Comparison of ENCODE assay signal across 10 cellular contexts in the genomic region with DNA sequence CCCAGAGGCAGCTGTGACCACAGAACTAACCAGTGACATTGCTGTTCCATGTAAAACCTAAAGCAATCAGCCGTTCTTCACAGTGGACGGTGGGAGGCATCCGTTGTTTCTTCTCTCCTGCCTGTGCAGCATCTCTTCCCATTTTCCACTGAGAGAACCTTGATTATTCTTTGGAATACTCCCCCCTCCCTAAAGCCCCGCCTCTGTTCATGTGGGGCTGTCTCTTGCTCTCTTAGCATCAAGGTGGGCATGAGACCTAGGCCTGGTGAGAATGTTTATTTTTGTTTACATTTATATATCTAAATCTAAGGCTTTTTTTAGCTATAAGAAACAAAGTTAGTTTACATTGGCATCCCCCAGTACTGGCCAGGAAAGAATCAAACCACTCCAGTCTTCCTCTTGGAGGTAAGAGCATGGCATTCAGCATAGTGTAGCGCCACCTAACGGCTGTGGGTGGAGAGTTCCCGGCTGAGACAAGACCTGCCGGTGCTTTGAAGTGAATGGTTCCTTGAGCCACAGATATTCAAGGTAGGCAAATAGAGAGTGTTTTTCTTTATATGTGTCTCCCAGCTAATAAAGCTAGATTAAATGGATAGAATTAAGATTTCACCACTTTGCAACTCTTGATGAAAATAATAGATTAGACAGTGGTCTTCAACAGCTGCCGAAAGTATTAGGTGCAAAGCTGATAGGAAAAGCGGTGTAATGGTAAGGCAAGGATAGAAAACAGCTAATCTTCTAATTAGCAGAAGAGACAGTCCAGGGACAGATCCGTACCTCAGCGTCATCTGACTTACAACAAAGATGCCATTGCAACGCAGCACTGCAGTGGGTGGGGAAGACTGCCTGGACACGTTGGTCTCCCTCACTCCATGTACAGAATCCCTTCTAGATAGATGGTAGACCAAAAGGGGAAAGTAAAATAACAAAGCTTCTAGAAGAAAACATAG.
DNase-seq lines count a peak whose midpoint lies in the region; ATAC-seq and TF ChIP-seq lines count a peak whose summit lies in the region.
"Had no signal": no experiment of that assay in that cellular context is flagged by ENCODE, and none has a peak within 500 bp of the region (broad histone marks: within the 10 kb centered on the region; RNA-seq: fewer than 3 reads in every experiment).

No MANE protein-coding gene starts in this region.

- intact Hi-C loops in right lobe of liver (cut with DNase I) (no loop called here), thyroid gland (cut with DNase I) (loop anchor here (5.0 to 10.0 kb wide), 2 partner anchors 595 to 1117 kb away; no protein-coding TSS in a partner anchor)

- no peak overlapping the region for H3K27ac ChIP-seq in RWPE1
- no peak overlapping the region for H3K27ac ChIP-seq in right lobe of liver
- H3K27ac ChIP-seq in thyroid gland, result no peak overlapping the region

- WGBS in right lobe of liver (ENCODE audit: insufficient coverage, low coverage, low lambda C conversion rate, missing lambda C conversion rate), result 62% methylated on average over 12 of the region's 14 CpGs
- 65 to 66% methylated on average over 14 of the region's 14 CpGs for WGBS in thyroid gland, 2 donors

- peaks cover 0 to 2% (median 0%) of the 10 kb centered on the region in 4 donors for H3K36me3 ChIP-seq in right lobe of liver
- peaks cover 29 to 44% of the 10 kb centered on the region in 2 donors for H3K36me3 ChIP-seq in thyroid gland

- peak; percentile 61 for DNase-seq in activated CD4-positive, alpha-beta T cell treated with anti-CD3 and anti-CD28 coated beads for 48 hours
- no peak for DNase-seq in activated CD4-positive, alpha-beta T cell treated with anti-CD3 and anti-CD28 coated beads for 1 hour
- DNase-seq in KBM-7, result peak; percentile 63
- DNase-seq in RWPE1 (ENCODE audit: low spot score), result peak; percentile 70
- DNase-seq in dermis microvascular lymphatic vessel endothelial cell (ENCODE audit: low read depth in 2 of 2), result peak; percentile 75 to 84
- DNase-seq in right lobe of liver, result peak; percentile 61 to 65 (median 62)
- DNase-seq in thyroid gland, result peak; percentile 82 to 89
- DNase-seq: activated naive CD8-positive, alpha-beta T cell treated with anti-CD3 and anti-CD28 coated beads, Interleukin-2, amount 10 ng/mL, durations not matched to agents 7 days and 5 days had no signal

- no peaks in the 10 kb centered on the region for H3K4me1 Mint-ChIP-seq in activated T-helper 17 cell treated with anti-CD3 and anti-CD28 coated beads, Interleukin-2, amount 50 U/mL, for 72 hours
- H3K4me1 Mint-ChIP-seq: activated naive CD8-positive, alpha-beta T cell treated with anti-CD3 and anti-CD28 coated beads, Interleukin-2, amount 10 ng/mL, durations not matched to agents 7 days and 5 days had no signal

- TF ChIP-seq POLR2A in right lobe of liver (IDR thresholded peaks at IDR 0.05) (no peak), thyroid gland (IDR thresholded peaks at IDR 0.05) (no peak)

- H3K9me3 ChIP-seq in right lobe of liver (no peaks in the 10 kb centered on the region), thyroid gland (no peaks in the 10 kb centered on the region)

- TF ChIP-seq CTCF in RWPE1 (conservative IDR thresholded peaks at IDR 0.05; ENCODE audit: low read depth) (peak; percentile 80), right lobe of liver (IDR thresholded peaks at IDR 0.05) (peak; percentile 75 to 92 (median 79)), thyroid gland (IDR thresholded peaks at IDR 0.05) (peak; percentile 74 to 85 (median 84))

- H3K27ac Mint-ChIP-seq in activated T-helper 17 cell treated with anti-CD3 and anti-CD28 coated beads, Interleukin-2, amount 50 U/mL, for 72 hours, result no peak overlapping the region
- H3K27ac Mint-ChIP-seq: activated naive CD8-positive, alpha-beta T cell treated with anti-CD3 and anti-CD28 coated beads, Interleukin-2, amount 10 ng/mL, durations not matched to agents 7 days and 5 days; stimulated activated naive CD8-positive, alpha-beta T cell treated with anti-CD3 and anti-CD28 coated beads, Interleukin-15, Interleukin-2, amounts not matched to agents 100 ng/mL and 50 ng/mL, for 24 hours had no signal

- in situ Hi-C loops in KBM-7 (cut with MboI; ENCODE audit: low pct_unique_long_range_greater_than_20kb, low sequenced_read_pairs), result no loop called here

- no peaks in the 10 kb centered on the region for H3K27me3 ChIP-seq in right lobe of liver
- no peaks in the 10 kb centered on the region for H3K27me3 ChIP-seq in thyroid gland

- H3K9me3 Mint-ChIP-seq in activated T-helper 17 cell treated with anti-CD3 and anti-CD28 coated beads, Interleukin-2, amount 50 U/mL, for 72 hours, result no peaks in the 10 kb centered on the region
- H3K9me3 Mint-ChIP-seq: activated naive CD8-positive, alpha-beta T cell treated with anti-CD3 and anti-CD28 coated beads, Interleukin-2, amount 10 ng/mL, durations not matched to agents 7 days and 5 days; stimulated activated naive CD8-positive, alpha-beta T cell treated with anti-CD3 and anti-CD28 coated beads, Interleukin-15, Interleukin-2, amounts not matched to agents 100 ng/mL and 50 ng/mL, for 24 hours had no signal

- POLR2A ChIA-PET in RWPE1 (lab: Yijun Ruan, JAX; ENCODE audit: low non-redundant PET), result no interaction called here

- CTCF ChIA-PET in RWPE1 (lab: Yijun Ruan, JAX), result interaction anchor here (0.6 to 1.6 kb wide), 14 partner anchors 8 to 770 kb away, joined by 3 to 6 read pairs (median 4); no protein-coding TSS in a partner anchor

- peak; percentile 80 to 92 (median 88) for ATAC-seq in right lobe of liver
- no peak for ATAC-seq in activated T-helper 17 cell treated with anti-CD3 and anti-CD28 coated beads, Interleukin-2, amount 50 U/mL, for 72 hours (replicated peaks)

- H3K4me1 ChIP-seq in right lobe of liver (no peaks in the 10 kb centered on the region), thyroid gland (no peaks in the 10 kb centered on the region)

- H3K4me3 ChIP-seq in right lobe of liver, result no peak overlapping the region
- no peak overlapping the region for H3K4me3 ChIP-seq in thyroid gland (replicated peaks in 1 of 3)

- peaks cover 28% of the 10 kb centered on the region for H3K36me3 Mint-ChIP-seq in activated T-helper 17 cell treated with anti-CD3 and anti-CD28 coated beads, Interleukin-2, amount 50 U/mL, for 72 hours (ENCODE audit: low read depth)
- H3K36me3 Mint-ChIP-seq: activated naive CD8-positive, alpha-beta T cell treated with anti-CD3 and anti-CD28 coated beads, Interleukin-2, amount 10 ng/mL, durations not matched to agents 7 days and 5 days had no signal

- no peaks in the 10 kb centered on the region for H3K27me3 Mint-ChIP-seq in activated T-helper 17 cell treated with anti-CD3 and anti-CD28 coated beads, Interleukin-2, amount 50 U/mL, for 72 hours
- H3K27me3 Mint-ChIP-seq: activated naive CD8-positive, alpha-beta T cell treated with anti-CD3 and anti-CD28 coated beads, Interleukin-2, amount 10 ng/mL, durations not matched to agents 7 days and 5 days; stimulated activated naive CD8-positive, alpha-beta T cell treated with anti-CD3 and anti-CD28 coated beads, Interleukin-15, Interleukin-2, amounts not matched to agents 100 ng/mL and 50 ng/mL, for 24 hours had no signal

- H3K4me3 Mint-ChIP-seq in activated T-helper 17 cell treated with anti-CD3 and anti-CD28 coated beads, Interleukin-2, amount 50 U/mL, for 72 hours, result no peak overlapping the region
- H3K4me3 Mint-ChIP-seq: activated naive CD8-positive, alpha-beta T cell treated with anti-CD3 and anti-CD28 coated beads, Interleukin-2, amount 10 ng/mL, durations not matched to agents 7 days and 5 days; stimulated activated naive CD8-positive, alpha-beta T cell treated with anti-CD3 and anti-CD28 coated beads, Interleukin-15, Interleukin-2, amounts not matched to agents 100 ng/mL and 50 ng/mL, for 24 hours had no signal
